ENCODE assay signal across 8 cellular contexts in the genomic region with DNA sequence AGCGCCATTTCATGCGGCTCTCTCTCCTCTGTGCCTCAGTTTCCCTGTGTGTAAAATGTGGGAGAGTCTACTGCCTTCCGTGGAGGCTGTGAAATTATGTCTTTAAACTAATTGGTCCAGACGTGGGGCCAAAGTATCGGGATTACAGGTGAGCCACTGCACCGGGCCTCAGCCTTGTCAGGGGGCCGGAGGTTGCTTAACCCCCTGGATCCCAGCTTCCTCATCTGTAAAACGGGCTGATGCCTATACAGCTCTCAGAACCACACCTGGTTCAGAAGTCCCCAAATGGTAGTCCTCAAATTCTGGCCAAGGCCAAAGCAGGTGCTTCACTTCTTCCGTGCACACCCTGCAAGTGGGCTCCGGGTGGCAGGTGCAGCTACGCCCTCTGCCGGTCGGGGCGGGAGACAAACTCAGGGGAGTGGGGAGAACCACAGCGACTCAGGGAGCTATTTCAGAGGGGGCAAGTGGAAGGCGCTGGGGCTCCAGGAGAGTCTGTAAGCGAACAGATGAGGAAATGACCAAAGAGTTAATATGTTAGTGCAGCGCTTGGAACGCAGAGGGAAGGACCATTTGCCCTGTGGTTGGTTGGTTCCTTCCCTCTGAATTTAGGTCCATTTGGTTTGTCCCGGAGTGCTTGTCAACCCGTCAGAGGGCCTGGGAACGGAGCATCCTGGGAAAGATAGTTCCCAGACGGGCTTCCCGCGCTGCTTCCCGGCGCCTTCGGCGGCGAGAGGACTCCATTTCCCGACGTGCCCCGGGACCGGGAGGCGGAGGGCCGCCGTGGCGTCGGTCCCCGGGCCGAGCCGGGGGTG. TPM values are rescaled to one million over a fixed set of nuclear protein-coding genes. Genes with fewer than 3 reads are reported as not detected.
A peak's percentile ranks its signal among the peaks of the same experiment; 100 is the strongest.
DNase-seq lines count a peak whose midpoint lies in the region; ATAC-seq and TF ChIP-seq lines count a peak whose summit lies in the region.

A gene (plus strand): TSS at position 812 of the 812 bp plus-strand sequence. CDS start 135 bp downstream, outside the sequence.

- POLR2A ChIA-PET in RWPE1 (lab: Yijun Ruan, JAX; ENCODE audit: low non-redundant PET) = no interaction called here
- POLR2A ChIA-PET in naive thymus-derived CD8-positive, alpha-beta T cell (lab: Charles Lee) = interaction anchor here (0.6 to 4.1 kb wide), 11 partner anchors 8 to 185 kb away, joined by 3 to 33 read pairs (median 4); a partner anchor contains a TSS

- peak; percentile 97 for DNase-seq in EH (ENCODE audit: low read depth)
- peak; percentile 78 for DNase-seq in GOT3 (lab: John Stamatoyannopoulos, UW)
- peak; percentile 95 for DNase-seq in RWPE1 (ENCODE audit: low spot score)
- peak; percentile 96 for DNase-seq in fibroblast of mammary gland (ENCODE audit: low read depth)
- peak; percentile 87 to 94 (median 90) for DNase-seq in naive thymus-derived CD8-positive, alpha-beta T cell
- peak; percentile 94 for DNase-seq in stimulated activated naive B cell treated with anti-CD40 and anti-IgM and Interleukin-4, amounts not matched to agents 10 μg/mL and 1 μg/mL and 100 μg/mL, for 72 hours

- H3K4me3 ChIP-seq in fibroblast of mammary gland (ENCODE audit: control insufficient read depth, low read depth, low read length) = peak within 1 kb of the TSS; percentile 69

- H3K27ac ChIP-seq in RWPE1 = peak within 1 kb of the TSS; percentile 83

- H3K27ac Mint-ChIP-seq in activated T-helper 17 cell treated with anti-CD3 and anti-CD28 coated beads, Interleukin-2, amount 50 U/mL, for 72 hours = peak within 1 kb of the TSS; percentile 100
- peak within 1 kb of the TSS; percentile 95 to 99 (median 98) for H3K27ac Mint-ChIP-seq in naive thymus-derived CD8-positive, alpha-beta T cell
- peak within 1 kb of the TSS; percentile 99 for H3K27ac Mint-ChIP-seq in stimulated activated naive B cell treated with anti-CD40 and anti-IgM and Interleukin-4, amounts not matched to agents 10 μg/mL and 1 μg/mL and 100 μg/mL, for 72 hours

- H3K4me3 Mint-ChIP-seq in activated T-helper 17 cell treated with anti-CD3 and anti-CD28 coated beads, Interleukin-2, amount 50 U/mL, for 72 hours = peak within 1 kb of the TSS; percentile 99
- H3K4me3 Mint-ChIP-seq in naive thymus-derived CD8-positive, alpha-beta T cell = peak within 1 kb of the TSS; percentile 91 to 96 (median 94)
- peak within 1 kb of the TSS; percentile 97 to 99 for H3K4me3 Mint-ChIP-seq in stimulated activated naive B cell treated with anti-CD40 and anti-IgM and Interleukin-4, amounts not matched to agents 10 μg/mL and 1 μg/mL and 100 μg/mL, for 72 hours

- peaks cover 21% of the 10 kb centered on the region for H3K4me1 Mint-ChIP-seq in activated T-helper 17 cell treated with anti-CD3 and anti-CD28 coated beads, Interleukin-2, amount 50 U/mL, for 72 hours
- peaks cover 20 to 43% (median 32%) of the 10 kb centered on the region in 4 donors for H3K4me1 Mint-ChIP-seq in naive thymus-derived CD8-positive, alpha-beta T cell
- peaks cover 24 to 42% of the 10 kb centered on the region in 2 donors for H3K4me1 Mint-ChIP-seq in stimulated activated naive B cell treated with anti-CD40 and anti-IgM and Interleukin-4, amounts not matched to agents 10 μg/mL and 1 μg/mL and 100 μg/mL, for 72 hours

- CTCF ChIA-PET in RWPE1 (lab: Yijun Ruan, JAX) = interaction anchor here (0.6 to 1.2 kb wide), 15 partner anchors 8 to 371 kb away, joined by 3 to 10 read pairs (median 4); a partner anchor contains a TSS

- TF ChIP-seq CTCF in LNCAP (IDR thresholded peaks at IDR 0.05) = peak; percentile 97
- TF ChIP-seq CTCF in RWPE1 (conservative IDR thresholded peaks at IDR 0.05; ENCODE audit: low read depth) = peak; percentile 94
- TF ChIP-seq CTCF in fibroblast of mammary gland (conservative IDR thresholded peaks at IDR 0.05; ENCODE audit: control insufficient read depth, insufficient read depth, low read depth, low read length) = peak; percentile 89

- peak; percentile 79 for ATAC-seq in activated T-helper 17 cell treated with anti-CD3 and anti-CD28 coated beads, Interleukin-2, amount 50 U/mL, for 72 hours (replicated peaks)
- ATAC-seq in naive thymus-derived CD8-positive, alpha-beta T cell = peak; percentile 90 to 92
- ATAC-seq in stimulated activated naive B cell treated with anti-CD40 and anti-IgM and Interleukin-4, amounts not matched to agents 10 μg/mL and 1 μg/mL and 100 μg/mL, for 72 hours (replicated peaks) = peak; percentile 72 to 74

- no peaks in the 10 kb centered on the region for H3K9me3 Mint-ChIP-seq in activated T-helper 17 cell treated with anti-CD3 and anti-CD28 coated beads, Interleukin-2, amount 50 U/mL, for 72 hours
- no peaks in the 10 kb centered on the region for H3K9me3 Mint-ChIP-seq in naive thymus-derived CD8-positive, alpha-beta T cell
- no peaks in the 10 kb centered on the region for H3K9me3 Mint-ChIP-seq in stimulated activated naive B cell treated with anti-CD40 and anti-IgM and Interleukin-4, amounts not matched to agents 10 μg/mL and 1 μg/mL and 100 μg/mL, for 72 hours

- peaks cover 25% of the 10 kb centered on the region for H3K36me3 Mint-ChIP-seq in activated T-helper 17 cell treated with anti-CD3 and anti-CD28 coated beads, Interleukin-2, amount 50 U/mL, for 72 hours (ENCODE audit: low read depth)
- peaks cover 0 to 3% (median 2%) of the 10 kb centered on the region in 3 donors for H3K36me3 Mint-ChIP-seq in naive thymus-derived CD8-positive, alpha-beta T cell
- peaks cover 19 to 20% of the 10 kb centered on the region in 2 donors for H3K36me3 Mint-ChIP-seq in stimulated activated naive B cell treated with anti-CD40 and anti-IgM and Interleukin-4, amounts not matched to agents 10 μg/mL and 1 μg/mL and 100 μg/mL, for 72 hours

- no peaks in the 10 kb centered on the region for H3K27me3 Mint-ChIP-seq in activated T-helper 17 cell treated with anti-CD3 and anti-CD28 coated beads, Interleukin-2, amount 50 U/mL, for 72 hours
- no peaks in the 10 kb centered on the region for H3K27me3 Mint-ChIP-seq in naive thymus-derived CD8-positive, alpha-beta T cell
- no peaks in the 10 kb centered on the region for H3K27me3 Mint-ChIP-seq in stimulated activated naive B cell treated with anti-CD40 and anti-IgM and Interleukin-4, amounts not matched to agents 10 μg/mL and 1 μg/mL and 100 μg/mL, for 72 hours

RNA-seq across cellular contexts. Expression of the gene that starts here (rescaled TPM):
- total RNA-seq in activated T-helper 17 cell treated with anti-CD3 and anti-CD28 coated beads, Interleukin-2, amount 50 U/mL, for 72 hours = 10 to 100 TPM; 63.5 to 66.3 TPM
- total RNA-seq in naive thymus-derived CD8-positive, alpha-beta T cell = 10 to 100 TPM; 66.4 to 70.5 TPM
- polyA plus RNA-seq in naive thymus-derived CD8-positive, alpha-beta T cell = 1 to 10 TPM; 4.5 to 5.8 (median 5.6) TPM

Comparison
In these comparisons a context has a peak if more than half of its experiments do, and no peak if none do; other contexts are left out.
1. Peak in every context shown above with its lines: DNase-seq, ATAC-seq, H3K4me3 ChIP-seq and H3K27ac ChIP-seq.